Comparison of ENCODE assay signal across 1 cellular context in genomic region chr2:24075259-24075658, GRCh38.
TF ChIP-seq lines count a peak whose summit lies in the region.

No MANE protein-coding gene starts in this region.

TF ChIP-seq in GM23338, 12 proteins besides CTCF, POLR2A, EP300 and RAD21 (continued from another document):
- TF ChIP-seq, protein P1, sequence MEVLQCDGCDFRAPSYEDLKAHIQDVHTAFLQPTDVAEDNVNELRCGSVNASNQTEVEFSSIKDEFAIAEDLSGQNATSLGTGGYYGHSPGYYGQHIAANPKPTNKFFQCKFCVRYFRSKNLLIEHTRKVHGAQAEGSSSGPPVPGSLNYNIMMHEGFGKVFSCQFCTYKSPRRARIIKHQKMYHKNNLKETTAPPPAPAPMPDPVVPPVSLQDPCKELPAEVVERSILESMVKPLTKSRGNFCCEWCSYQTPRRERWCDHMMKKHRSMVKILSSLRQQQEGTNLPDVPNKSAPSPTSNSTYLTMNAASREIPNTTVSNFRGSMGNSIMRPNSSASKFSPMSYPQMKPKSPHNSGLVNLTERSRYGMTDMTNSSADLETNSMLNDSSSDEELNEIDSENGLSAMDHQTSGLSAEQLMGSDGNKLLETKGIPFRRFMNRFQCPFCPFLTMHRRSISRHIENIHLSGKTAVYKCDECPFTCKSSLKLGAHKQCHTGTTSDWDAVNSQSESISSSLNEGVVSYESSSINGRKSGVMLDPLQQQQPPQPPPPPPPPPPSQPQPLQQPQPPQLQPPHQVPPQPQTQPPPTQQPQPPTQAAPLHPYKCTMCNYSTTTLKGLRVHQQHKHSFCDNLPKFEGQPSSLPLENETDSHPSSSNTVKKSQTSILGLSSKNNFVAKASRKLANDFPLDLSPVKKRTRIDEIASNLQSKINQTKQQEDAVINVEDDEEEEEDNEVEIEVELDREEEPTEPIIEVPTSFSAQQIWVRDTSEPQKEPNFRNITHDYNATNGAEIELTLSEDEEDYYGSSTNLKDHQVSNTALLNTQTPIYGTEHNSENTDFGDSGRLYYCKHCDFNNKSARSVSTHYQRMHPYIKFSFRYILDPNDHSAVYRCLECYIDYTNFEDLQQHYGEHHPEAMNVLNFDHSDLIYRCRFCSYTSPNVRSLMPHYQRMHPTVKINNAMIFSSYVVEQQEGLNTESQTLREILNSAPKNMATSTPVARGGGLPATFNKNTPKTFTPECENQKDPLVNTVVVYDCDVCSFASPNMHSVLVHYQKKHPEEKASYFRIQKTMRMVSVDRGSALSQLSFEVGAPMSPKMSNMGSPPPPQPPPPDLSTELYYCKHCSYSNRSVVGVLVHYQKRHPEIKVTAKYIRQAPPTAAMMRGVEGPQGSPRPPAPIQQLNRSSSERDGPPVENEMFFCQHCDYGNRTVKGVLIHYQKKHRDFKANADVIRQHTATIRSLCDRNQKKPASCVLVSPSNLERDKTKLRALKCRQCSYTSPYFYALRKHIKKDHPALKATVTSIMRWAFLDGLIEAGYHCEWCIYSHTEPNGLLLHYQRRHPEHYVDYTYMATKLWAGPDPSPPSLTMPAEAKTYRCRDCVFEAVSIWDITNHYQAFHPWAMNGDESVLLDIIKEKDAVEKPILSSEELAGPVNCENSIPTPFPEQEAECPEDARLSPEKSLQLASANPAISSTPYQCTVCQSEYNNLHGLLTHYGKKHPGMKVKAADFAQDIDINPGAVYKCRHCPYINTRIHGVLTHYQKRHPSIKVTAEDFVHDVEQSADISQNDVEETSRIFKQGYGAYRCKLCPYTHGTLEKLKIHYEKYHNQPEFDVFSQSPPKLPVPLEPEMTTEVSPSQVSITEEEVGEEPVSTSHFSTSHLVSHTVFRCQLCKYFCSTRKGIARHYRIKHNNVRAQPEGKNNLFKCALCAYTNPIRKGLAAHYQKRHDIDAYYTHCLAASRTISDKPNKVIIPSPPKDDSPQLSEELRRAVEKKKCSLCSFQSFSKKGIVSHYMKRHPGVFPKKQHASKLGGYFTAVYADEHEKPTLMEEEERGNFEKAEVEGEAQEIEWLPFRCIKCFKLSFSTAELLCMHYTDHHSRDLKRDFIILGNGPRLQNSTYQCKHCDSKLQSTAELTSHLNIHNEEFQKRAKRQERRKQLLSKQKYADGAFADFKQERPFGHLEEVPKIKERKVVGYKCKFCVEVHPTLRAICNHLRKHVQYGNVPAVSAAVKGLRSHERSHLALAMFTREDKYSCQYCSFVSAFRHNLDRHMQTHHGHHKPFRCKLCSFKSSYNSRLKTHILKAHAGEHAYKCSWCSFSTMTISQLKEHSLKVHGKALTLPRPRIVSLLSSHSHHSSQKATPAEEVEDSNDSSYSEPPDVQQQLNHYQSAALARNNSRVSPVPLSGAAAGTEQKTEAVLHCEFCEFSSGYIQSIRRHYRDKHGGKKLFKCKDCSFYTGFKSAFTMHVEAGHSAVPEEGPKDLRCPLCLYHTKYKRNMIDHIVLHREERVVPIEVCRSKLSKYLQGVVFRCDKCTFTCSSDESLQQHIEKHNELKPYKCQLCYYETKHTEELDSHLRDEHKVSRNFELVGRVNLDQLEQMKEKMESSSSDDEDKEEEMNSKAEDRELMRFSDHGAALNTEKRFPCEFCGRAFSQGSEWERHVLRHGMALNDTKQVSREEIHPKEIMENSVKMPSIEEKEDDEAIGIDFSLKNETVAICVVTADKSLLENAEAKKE (CRISPR knock-in tag; IDR thresholded peaks at IDR 0.05): no peak
